1 cellular context compared by ENCODE assay signal in the genomic region with DNA sequence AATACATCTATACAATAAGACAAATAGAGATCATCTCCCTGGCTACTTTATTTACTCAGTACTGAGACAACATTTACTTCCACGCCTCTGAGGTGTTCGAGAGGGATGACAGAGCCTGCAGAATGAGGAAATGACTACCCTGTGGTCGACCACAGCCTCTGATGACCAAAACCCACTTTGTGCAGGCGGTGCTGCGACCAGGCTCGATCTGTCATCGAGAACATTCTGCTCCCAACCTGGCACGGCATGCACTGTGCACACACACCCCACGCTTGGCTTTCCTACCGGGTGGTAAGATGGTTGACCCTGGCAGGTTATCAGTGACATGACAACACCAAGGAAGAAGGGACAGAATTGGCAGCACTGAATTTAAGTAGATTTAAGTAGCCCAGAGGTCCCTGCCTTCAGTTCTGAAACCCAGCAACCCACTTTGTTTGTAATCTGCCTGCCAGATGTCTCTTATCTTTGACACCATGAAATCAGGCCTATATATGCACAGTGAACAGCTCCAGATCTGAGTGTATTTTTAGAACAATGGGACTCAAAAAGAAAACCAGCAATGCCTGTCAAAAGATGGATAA.
TF ChIP-seq lines count a peak whose summit lies in the region.

No MANE protein-coding gene starts in this region.

TF ChIP-seq in GM12878, 131 proteins besides CTCF, POLR2A, EP300 and RAD21 (continued from another document and continues in another):
- 0 out of 2 replicates have a peak, but pooled peaks have one; percentile 21 for TF ChIP-seq ZSCAN29 (IDR thresholded peaks at IDR 0.05)
- TF ChIP-seq RB1 (IDR thresholded peaks at IDR 0.05; ENCODE audit: borderline replicate concordance): no peak
- TF ChIP-seq SPI1 (IDR thresholded peaks at IDR 0.05; ENCODE audit: borderline replicate concordance, insufficient read depth, low read depth, low read length): peak; percentile 99
- TF ChIP-seq CREM (IDR thresholded peaks at IDR 0.05; ENCODE audit: low read depth): peak; percentile 88
- TF ChIP-seq DPF2 (IDR thresholded peaks at IDR 0.05): peak; percentile 99
- TF ChIP-seq, protein P1, sequence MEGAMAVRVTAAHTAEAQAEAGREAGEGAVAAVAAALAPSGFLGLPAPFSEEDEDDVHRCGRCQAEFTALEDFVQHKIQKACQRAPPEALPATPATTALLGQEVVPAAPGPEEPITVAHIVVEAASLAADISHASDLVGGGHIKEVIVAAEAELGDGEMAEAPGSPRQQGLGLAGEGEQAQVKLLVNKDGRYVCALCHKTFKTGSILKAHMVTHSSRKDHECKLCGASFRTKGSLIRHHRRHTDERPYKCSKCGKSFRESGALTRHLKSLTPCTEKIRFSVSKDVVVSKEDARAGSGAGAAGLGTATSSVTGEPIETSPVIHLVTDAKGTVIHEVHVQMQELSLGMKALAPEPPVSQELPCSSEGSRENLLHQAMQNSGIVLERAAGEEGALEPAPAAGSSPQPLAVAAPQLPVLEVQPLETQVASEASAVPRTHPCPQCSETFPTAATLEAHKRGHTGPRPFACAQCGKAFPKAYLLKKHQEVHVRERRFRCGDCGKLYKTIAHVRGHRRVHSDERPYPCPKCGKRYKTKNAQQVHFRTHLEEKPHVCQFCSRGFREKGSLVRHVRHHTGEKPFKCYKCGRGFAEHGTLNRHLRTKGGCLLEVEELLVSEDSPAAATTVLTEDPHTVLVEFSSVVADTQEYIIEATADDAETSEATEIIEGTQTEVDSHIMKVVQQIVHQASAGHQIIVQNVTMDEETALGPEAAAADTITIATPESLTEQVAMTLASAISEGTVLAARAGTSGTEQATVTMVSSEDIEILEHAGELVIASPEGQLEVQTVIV (IDR thresholded peaks at IDR 0.05; ENCODE audit: borderline replicate concordance, partially characterized antibody): no peak
- peak in 1 of 2 experiments; percentile 63; a peak in 2 of 3 replicates for TF ChIP-seq EGR1 (IDR thresholded peaks at IDR 0.05; ENCODE audit: borderline replicate concordance in 1 of 2, low read depth in 2 of 2, low read length in 2 of 2)
- TF ChIP-seq KDM1A (IDR thresholded peaks at IDR 0.05; ENCODE audit: borderline replicate concordance): no peak
- no peak for TF ChIP-seq NR2C1 (IDR thresholded peaks at IDR 0.05)
- no peak for TF ChIP-seq ZNF384 (IDR thresholded peaks at IDR 0.05; ENCODE audit: borderline replicate concordance, low read depth, low read length)
- TF ChIP-seq, protein P2, sequence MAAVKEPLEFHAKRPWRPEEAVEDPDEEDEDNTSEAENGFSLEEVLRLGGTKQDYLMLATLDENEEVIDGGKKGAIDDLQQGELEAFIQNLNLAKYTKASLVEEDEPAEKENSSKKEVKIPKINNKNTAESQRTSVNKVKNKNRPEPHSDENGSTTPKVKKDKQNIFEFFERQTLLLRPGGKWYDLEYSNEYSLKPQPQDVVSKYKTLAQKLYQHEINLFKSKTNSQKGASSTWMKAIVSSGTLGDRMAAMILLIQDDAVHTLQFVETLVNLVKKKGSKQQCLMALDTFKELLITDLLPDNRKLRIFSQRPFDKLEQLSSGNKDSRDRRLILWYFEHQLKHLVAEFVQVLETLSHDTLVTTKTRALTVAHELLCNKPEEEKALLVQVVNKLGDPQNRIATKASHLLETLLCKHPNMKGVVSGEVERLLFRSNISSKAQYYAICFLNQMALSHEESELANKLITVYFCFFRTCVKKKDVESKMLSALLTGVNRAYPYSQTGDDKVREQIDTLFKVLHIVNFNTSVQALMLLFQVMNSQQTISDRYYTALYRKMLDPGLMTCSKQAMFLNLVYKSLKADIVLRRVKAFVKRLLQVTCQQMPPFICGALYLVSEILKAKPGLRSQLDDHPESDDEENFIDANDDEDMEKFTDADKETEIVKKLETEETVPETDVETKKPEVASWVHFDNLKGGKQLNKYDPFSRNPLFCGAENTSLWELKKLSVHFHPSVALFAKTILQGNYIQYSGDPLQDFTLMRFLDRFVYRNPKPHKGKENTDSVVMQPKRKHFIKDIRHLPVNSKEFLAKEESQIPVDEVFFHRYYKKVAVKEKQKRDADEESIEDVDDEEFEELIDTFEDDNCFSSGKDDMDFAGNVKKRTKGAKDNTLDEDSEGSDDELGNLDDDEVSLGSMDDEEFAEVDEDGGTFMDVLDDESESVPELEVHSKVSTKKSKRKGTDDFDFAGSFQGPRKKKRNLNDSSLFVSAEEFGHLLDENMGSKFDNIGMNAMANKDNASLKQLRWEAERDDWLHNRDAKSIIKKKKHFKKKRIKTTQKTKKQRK (IDR thresholded peaks at IDR 0.05; ENCODE audit: low read depth, low read length): no peak
- TF ChIP-seq, protein P3, sequence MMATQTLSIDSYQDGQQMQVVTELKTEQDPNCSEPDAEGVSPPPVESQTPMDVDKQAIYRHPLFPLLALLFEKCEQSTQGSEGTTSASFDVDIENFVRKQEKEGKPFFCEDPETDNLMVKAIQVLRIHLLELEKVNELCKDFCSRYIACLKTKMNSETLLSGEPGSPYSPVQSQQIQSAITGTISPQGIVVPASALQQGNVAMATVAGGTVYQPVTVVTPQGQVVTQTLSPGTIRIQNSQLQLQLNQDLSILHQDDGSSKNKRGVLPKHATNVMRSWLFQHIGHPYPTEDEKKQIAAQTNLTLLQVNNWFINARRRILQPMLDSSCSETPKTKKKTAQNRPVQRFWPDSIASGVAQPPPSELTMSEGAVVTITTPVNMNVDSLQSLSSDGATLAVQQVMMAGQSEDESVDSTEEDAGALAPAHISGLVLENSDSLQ (IDR thresholded peaks at IDR 0.05): peak; percentile 74
- no peak for TF ChIP-seq POLR2AphosphoS2 (IDR thresholded peaks at IDR 0.05; ENCODE audit: low read depth, low read length)
- TF ChIP-seq BHLHE40 (IDR thresholded peaks at IDR 0.05; ENCODE audit: borderline replicate concordance in 1 of 2, low read depth in 2 of 2, low read length in 1 of 2): peak; percentile 81 to 88
- no peak for TF ChIP-seq GABPA (IDR thresholded peaks at IDR 0.05; ENCODE audit: low read depth)
- TF ChIP-seq TCF7 (IDR thresholded peaks at IDR 0.05; ENCODE audit: borderline replicate concordance): no peak
- TF ChIP-seq, protein P4, sequence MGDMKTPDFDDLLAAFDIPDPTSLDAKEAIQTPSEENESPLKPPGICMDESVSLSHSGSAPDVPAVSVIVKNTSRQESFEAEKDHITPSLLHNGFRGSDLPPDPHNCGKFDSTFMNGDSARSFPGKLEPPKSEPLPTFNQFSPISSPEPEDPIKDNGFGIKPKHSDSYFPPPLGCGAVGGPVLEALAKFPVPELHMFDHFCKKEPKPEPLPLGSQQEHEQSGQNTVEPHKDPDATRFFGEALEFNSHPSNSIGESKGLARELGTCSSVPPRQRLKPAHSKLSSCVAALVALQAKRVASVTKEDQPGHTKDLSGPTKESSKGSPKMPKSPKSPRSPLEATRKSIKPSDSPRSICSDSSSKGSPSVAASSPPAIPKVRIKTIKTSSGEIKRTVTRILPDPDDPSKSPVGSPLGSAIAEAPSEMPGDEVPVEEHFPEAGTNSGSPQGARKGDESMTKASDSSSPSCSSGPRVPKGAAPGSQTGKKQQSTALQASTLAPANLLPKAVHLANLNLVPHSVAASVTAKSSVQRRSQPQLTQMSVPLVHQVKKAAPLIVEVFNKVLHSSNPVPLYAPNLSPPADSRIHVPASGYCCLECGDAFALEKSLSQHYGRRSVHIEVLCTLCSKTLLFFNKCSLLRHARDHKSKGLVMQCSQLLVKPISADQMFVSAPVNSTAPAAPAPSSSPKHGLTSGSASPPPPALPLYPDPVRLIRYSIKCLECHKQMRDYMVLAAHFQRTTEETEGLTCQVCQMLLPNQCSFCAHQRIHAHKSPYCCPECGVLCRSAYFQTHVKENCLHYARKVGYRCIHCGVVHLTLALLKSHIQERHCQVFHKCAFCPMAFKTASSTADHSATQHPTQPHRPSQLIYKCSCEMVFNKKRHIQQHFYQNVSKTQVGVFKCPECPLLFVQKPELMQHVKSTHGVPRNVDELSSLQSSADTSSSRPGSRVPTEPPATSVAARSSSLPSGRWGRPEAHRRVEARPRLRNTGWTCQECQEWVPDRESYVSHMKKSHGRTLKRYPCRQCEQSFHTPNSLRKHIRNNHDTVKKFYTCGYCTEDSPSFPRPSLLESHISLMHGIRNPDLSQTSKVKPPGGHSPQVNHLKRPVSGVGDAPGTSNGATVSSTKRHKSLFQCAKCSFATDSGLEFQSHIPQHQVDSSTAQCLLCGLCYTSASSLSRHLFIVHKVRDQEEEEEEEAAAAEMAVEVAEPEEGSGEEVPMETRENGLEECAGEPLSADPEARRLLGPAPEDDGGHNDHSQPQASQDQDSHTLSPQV (IDR thresholded peaks at IDR 0.05): no peak
- TF ChIP-seq SREBF2 (IDR thresholded peaks at IDR 0.05; ENCODE audit: low read length): no peak
- TF ChIP-seq PML (IDR thresholded peaks at IDR 0.05; ENCODE audit: low read length): no peak
- peak; percentile 89 for TF ChIP-seq TCF12 (IDR thresholded peaks at IDR 0.05; ENCODE audit: low read depth, low read length)
- peak; percentile 74 for TF ChIP-seq BMI1 (IDR thresholded peaks at IDR 0.05; ENCODE audit: borderline replicate concordance)
- no peak for TF ChIP-seq HCFC1 (IDR thresholded peaks at IDR 0.05; ENCODE audit: low read length)
- no peak for TF ChIP-seq STAT3 (IDR thresholded peaks at IDR 0.05; ENCODE audit: low read depth, low read length)
- peak; percentile 47; the same call in 1 of the 2 replicates for TF ChIP-seq TBL1XR1 (IDR thresholded peaks at IDR 0.05; ENCODE audit: low read depth, low read length)
- peak; percentile 89 for TF ChIP-seq MXI1 (IDR thresholded peaks at IDR 0.05; ENCODE audit: low read depth, low read length)
- TF ChIP-seq NR2F1 (conservative IDR thresholded peaks at IDR 0.05): peak; percentile 73
- no peak for TF ChIP-seq ESRRA (IDR thresholded peaks at IDR 0.05; ENCODE audit: low read length)
- TF ChIP-seq MYC (IDR thresholded peaks at IDR 0.05; ENCODE audit: insufficient read depth, insufficient read length, insufficient replicate concordance, low read length, severe bottlenecking): no peak
- peak; percentile 96 for TF ChIP-seq PAX5 (IDR thresholded peaks at IDR 0.05; ENCODE audit: borderline replicate concordance, low read depth, low read length)
- TF ChIP-seq LARP7 (IDR thresholded peaks at IDR 0.05): peak; percentile 43; the same call in 1 of the 2 replicates
- no peak for TF ChIP-seq POLR2AphosphoS5 (IDR thresholded peaks at IDR 0.05; ENCODE audit: low read length)
- no peak for TF ChIP-seq CHD4 (IDR thresholded peaks at IDR 0.05)
- TF ChIP-seq, protein P5, sequence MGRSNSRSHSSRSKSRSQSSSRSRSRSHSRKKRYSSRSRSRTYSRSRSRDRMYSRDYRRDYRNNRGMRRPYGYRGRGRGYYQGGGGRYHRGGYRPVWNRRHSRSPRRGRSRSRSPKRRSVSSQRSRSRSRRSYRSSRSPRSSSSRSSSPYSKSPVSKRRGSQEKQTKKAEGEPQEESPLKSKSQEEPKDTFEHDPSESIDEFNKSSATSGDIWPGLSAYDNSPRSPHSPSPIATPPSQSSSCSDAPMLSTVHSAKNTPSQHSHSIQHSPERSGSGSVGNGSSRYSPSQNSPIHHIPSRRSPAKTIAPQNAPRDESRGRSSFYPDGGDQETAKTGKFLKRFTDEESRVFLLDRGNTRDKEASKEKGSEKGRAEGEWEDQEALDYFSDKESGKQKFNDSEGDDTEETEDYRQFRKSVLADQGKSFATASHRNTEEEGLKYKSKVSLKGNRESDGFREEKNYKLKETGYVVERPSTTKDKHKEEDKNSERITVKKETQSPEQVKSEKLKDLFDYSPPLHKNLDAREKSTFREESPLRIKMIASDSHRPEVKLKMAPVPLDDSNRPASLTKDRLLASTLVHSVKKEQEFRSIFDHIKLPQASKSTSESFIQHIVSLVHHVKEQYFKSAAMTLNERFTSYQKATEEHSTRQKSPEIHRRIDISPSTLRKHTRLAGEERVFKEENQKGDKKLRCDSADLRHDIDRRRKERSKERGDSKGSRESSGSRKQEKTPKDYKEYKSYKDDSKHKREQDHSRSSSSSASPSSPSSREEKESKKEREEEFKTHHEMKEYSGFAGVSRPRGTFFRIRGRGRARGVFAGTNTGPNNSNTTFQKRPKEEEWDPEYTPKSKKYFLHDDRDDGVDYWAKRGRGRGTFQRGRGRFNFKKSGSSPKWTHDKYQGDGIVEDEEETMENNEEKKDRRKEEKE (IDR thresholded peaks at IDR 0.05): no peak
- TF ChIP-seq JUNB (IDR thresholded peaks at IDR 0.05): peak; percentile 77
- peak; percentile 77 for TF ChIP-seq NBN (IDR thresholded peaks at IDR 0.05)
- peak; percentile 82 for TF ChIP-seq HDGF (IDR thresholded peaks at IDR 0.05)
- TF ChIP-seq HDAC2 (IDR thresholded peaks at IDR 0.05): no peak
- peak; percentile 19; the same call in 1 of the 2 replicates for TF ChIP-seq SMC3 (IDR thresholded peaks at IDR 0.05; ENCODE audit: borderline replicate concordance, low read length)
- peak; percentile 66 for TF ChIP-seq YY1 (IDR thresholded peaks at IDR 0.05; ENCODE audit: low read depth, low read length)
- TF ChIP-seq ZZZ3 (IDR thresholded peaks at IDR 0.05; ENCODE audit: control insufficient read depth, insufficient read length, low read depth): no peak
- no peak for TF ChIP-seq ZNF274 (IDR thresholded peaks at IDR 0.05; ENCODE audit: insufficient read depth, insufficient read length)
- peak; percentile 98 for TF ChIP-seq IRF4 (IDR thresholded peaks at IDR 0.05; ENCODE audit: low read depth, low read length)
- TF ChIP-seq ZNF207 (IDR thresholded peaks at IDR 0.05; ENCODE audit: borderline replicate concordance): no peak
- TF ChIP-seq WRNIP1 (IDR thresholded peaks at IDR 0.05; ENCODE audit: borderline replicate concordance, low read depth, low read length): no peak
- TF ChIP-seq SMAD1 (IDR thresholded peaks at IDR 0.05; ENCODE audit: low read depth, partially characterized antibody): peak; percentile 60
- TF ChIP-seq, protein P6, sequence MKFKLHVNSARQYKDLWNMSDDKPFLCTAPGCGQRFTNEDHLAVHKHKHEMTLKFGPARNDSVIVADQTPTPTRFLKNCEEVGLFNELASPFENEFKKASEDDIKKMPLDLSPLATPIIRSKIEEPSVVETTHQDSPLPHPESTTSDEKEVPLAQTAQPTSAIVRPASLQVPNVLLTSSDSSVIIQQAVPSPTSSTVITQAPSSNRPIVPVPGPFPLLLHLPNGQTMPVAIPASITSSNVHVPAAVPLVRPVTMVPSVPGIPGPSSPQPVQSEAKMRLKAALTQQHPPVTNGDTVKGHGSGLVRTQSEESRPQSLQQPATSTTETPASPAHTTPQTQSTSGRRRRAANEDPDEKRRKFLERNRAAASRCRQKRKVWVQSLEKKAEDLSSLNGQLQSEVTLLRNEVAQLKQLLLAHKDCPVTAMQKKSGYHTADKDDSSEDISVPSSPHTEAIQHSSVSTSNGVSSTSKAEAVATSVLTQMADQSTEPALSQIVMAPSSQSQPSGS (IDR thresholded peaks at IDR 0.05; ENCODE audit: low read length): peak; percentile 82
